1 cellular context compared by ENCODE assay signal in genomic region chr10:101018600-101019439, GRCh38.
TF ChIP-seq lines count a peak whose summit lies in the region.

No MANE protein-coding gene starts in this region.

TF ChIP-seq in HepG2, 621 proteins besides CTCF, POLR2A, EP300 and RAD21 (continued from another document and continues in another):
- TF ChIP-seq ARID3A (IDR thresholded peaks at IDR 0.05; ENCODE audit: low read depth, low read length) (no peak), ZEB1 (IDR thresholded peaks at IDR 0.05; ENCODE audit: insufficient replicate concordance, low read depth) (no peak), NFYC (CRISPR knock-in tag; IDR thresholded peaks at IDR 0.05) (no peak), SRSF9 (IDR thresholded peaks at IDR 0.05; ENCODE audit: borderline replicate concordance, insufficient read depth, low read depth, low read length, poor library complexity, severe bottlenecking) (no peak), ELK4 (CRISPR knock-in tag; IDR thresholded peaks at IDR 0.05; ENCODE audit: borderline replicate concordance) (no peak), HMG20B (CRISPR knock-in tag; conservative IDR thresholded peaks at IDR 0.05) (no peak), ZNF318 (CRISPR knock-in tag; IDR thresholded peaks at IDR 0.05) (no peak), ZBTB3 (CRISPR knock-in tag; IDR thresholded peaks at IDR 0.05; ENCODE audit: borderline replicate concordance, low read depth) (no peak), ZNF34 (CRISPR knock-in tag; IDR thresholded peaks at IDR 0.05; ENCODE audit: borderline replicate concordance) (no peak), ZNF142 (CRISPR knock-in tag; IDR thresholded peaks at IDR 0.05) (no peak), ARNT2 (CRISPR knock-in tag; IDR thresholded peaks at IDR 0.05; ENCODE audit: low read depth) (peak; percentile 90), ZNF160 (CRISPR knock-in tag; IDR thresholded peaks at IDR 0.05) (no peak), NCOA5 (CRISPR knock-in tag; IDR thresholded peaks at IDR 0.05) (no peak), U2AF1 (optimal IDR thresholded peaks at IDR 0.05; ENCODE audit: low read depth, low read length) (no peak), ZNF782 (CRISPR knock-in tag; IDR thresholded peaks at IDR 0.05; ENCODE audit: borderline replicate concordance) (no peak), PRDM4 (CRISPR knock-in tag; IDR thresholded peaks at IDR 0.05; ENCODE audit: borderline replicate concordance) (no peak), ZNF333 (CRISPR knock-in tag; IDR thresholded peaks at IDR 0.05; ENCODE audit: borderline replicate concordance) (peak; percentile 87; the same call in 1 of the 2 replicates), MATR3 (CRISPR knock-in tag; IDR thresholded peaks at IDR 0.05) (no peak), CC2D1A (CRISPR knock-in tag; IDR thresholded peaks at IDR 0.05) (no peak), SP5 (CRISPR knock-in tag; IDR thresholded peaks at IDR 0.05; ENCODE audit: borderline replicate concordance, low read depth) (no peak), ZNF224 (CRISPR knock-in tag; IDR thresholded peaks at IDR 0.05) (no peak), SIN3A (IDR thresholded peaks at IDR 0.05; ENCODE audit: borderline replicate concordance, low read depth, low read length) (no peak), RFX1 (IDR thresholded peaks at IDR 0.05) (no peak), SSRP1 (CRISPR knock-in tag; IDR thresholded peaks at IDR 0.05) (no peak), FUBP1 (CRISPR knock-in tag; IDR thresholded peaks at IDR 0.05; ENCODE audit: borderline replicate concordance) (no peak), GABPB1 (CRISPR knock-in tag; IDR thresholded peaks at IDR 0.05) (peak; percentile 75), MNT (IDR thresholded peaks at IDR 0.05) (no peak), KLF6 (CRISPR knock-in tag; IDR thresholded peaks at IDR 0.05) (no peak), ZNF292 (CRISPR knock-in tag; IDR thresholded peaks at IDR 0.05; ENCODE audit: borderline replicate concordance, low read depth) (peak; percentile 94), MIER2 (CRISPR knock-in tag; IDR thresholded peaks at IDR 0.05) (no peak), ZNF432 (CRISPR knock-in tag; IDR thresholded peaks at IDR 0.05; ENCODE audit: borderline replicate concordance) (no peak)
